ENCODE assay signal across 9 cellular contexts in the genomic region with DNA sequence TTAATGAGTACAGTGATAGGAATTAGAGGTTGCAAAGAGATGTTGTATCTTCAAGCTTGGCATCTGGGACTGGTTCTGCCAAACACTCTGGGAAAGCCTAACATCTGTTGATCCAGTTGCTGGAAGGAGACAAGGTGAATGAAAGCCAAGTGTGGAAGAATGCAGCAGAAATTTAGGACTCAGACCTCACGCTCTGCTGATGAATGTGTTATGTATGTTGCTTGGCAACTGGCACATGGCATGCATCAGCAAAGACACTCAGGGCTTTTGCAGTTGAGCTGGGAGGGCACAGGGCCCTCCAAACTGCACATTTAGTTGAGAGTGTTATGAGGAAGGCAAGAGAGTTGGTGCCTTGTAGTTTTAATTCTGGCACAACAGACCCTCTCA.
DNase-seq lines count a peak whose midpoint lies in the region; TF ChIP-seq lines count a peak whose summit lies in the region.
"Had no signal": no experiment of that assay in that cellular context is flagged by ENCODE, and none has a peak within 500 bp of the region (broad histone marks: within the 10 kb centered on the region; RNA-seq: fewer than 3 reads in every experiment).

No MANE protein-coding gene starts in this region.

- H3K36me3 ChIP-seq in osteoblast (ENCODE audit: insufficient read depth, low read length): no peaks in the 10 kb centered on the region

- peak overlapping the region; percentile 70 for H3K4me2 ChIP-seq in osteoblast (ENCODE audit: insufficient read depth, low read length)

- H4K20me1 ChIP-seq in osteoblast (ENCODE audit: insufficient read depth, low read length): no peaks in the 10 kb centered on the region

- H3K27ac ChIP-seq in osteoblast (ENCODE audit: low read depth, low read length): peak overlapping the region; percentile 98

- H3K4me3 ChIP-seq in osteoblast (ENCODE audit: insufficient read depth, low read length): peak overlapping the region; percentile 16

- no peaks in the 10 kb centered on the region for H3K9me3 ChIP-seq in osteoblast (ENCODE audit: low read depth, low read length)

- H2AFZ ChIP-seq in osteoblast (ENCODE audit: low read length): no peak overlapping the region

- H3K27me3 ChIP-seq in osteoblast (ENCODE audit: insufficient read depth, low read length): no peaks in the 10 kb centered on the region

- peaks cover 42% of the 10 kb centered on the region for H3K4me1 ChIP-seq in osteoblast (ENCODE audit: insufficient read depth, low read length)

- peak; percentile 84 for DNase-seq in AG20443 (ENCODE audit: low spot score)
- DNase-seq in NCI-H226: peak; percentile 92
- peak; percentile 99 for DNase-seq in fibroblast of peridontal ligament (ENCODE audit: extremely low read depth)
- DNase-seq in osteoblast (ENCODE audit: insufficient read length, low spot score, missing footprints): no peak
- no peak for DNase-seq in SKM-1 treated with dmso at 0.1 percent for 144 hours (lab: John Stamatoyannopoulos, UW; ENCODE audit: unreplicated experiment)
- DNase-seq in NCI-H187 (lab: John Stamatoyannopoulos, UW): no peak
- DNase-seq in HuH-7 (ENCODE audit: low spot score): no peak
- DNase-seq in globus pallidus (ENCODE audit: low spot score): no peak
- DNase-seq: activated CD8-positive, alpha-beta memory T cell treated with anti-CD3 and anti-CD28 coated beads, Interleukin-2, amount 50 U/mL, for 48 hours had no signal

- no peaks in the 10 kb centered on the region for H3K79me2 ChIP-seq in osteoblast (ENCODE audit: insufficient read depth, low read length)

- no peak for TF ChIP-seq CTCF in osteoblast (IDR thresholded peaks at IDR 0.05; ENCODE audit: extremely low read depth, low read depth, low read length)

Comparison
In these comparisons a context has a peak if more than half of its experiments do, and no peak if none do; other contexts are left out.
1. DNase-seq: peak in AG20443 (single experiment), NCI-H226 (single experiment) and fibroblast of peridontal ligament (single experiment); none in osteoblast (single experiment), SKM-1 treated with dmso at 0.1 percent for 144 hours (single experiment), NCI-H187 (0 of 2), HuH-7 (single experiment) and globus pallidus (single experiment).